3 cellular contexts compared by ENCODE assay signal in genomic region chr2:234640657-234641056, GRCh38.
TF ChIP-seq lines count a peak whose summit lies in the region.

No MANE protein-coding gene starts in this region.

TF ChIP-seq in A549, 52 proteins besides CTCF, POLR2A, EP300 and RAD21:
- TF ChIP-seq EHMT2 (IDR thresholded peaks at IDR 0.05; ENCODE audit: low read depth), result no peak
- no peak for TF ChIP-seq HOXA7 (CRISPR knock-in tag; IDR thresholded peaks at IDR 0.05)
- no peak for TF ChIP-seq RNF2 (IDR thresholded peaks at IDR 0.05; ENCODE audit: borderline replicate concordance, low read depth)
- TF ChIP-seq PBX3 (IDR thresholded peaks at IDR 0.05), result no peak
- TF ChIP-seq MAZ (IDR thresholded peaks at IDR 0.05; ENCODE audit: borderline replicate concordance, low read depth, low read length), result no peak
- TF ChIP-seq MYC (IDR thresholded peaks at IDR 0.05; ENCODE audit: borderline replicate concordance, low read length), result no peak
- TF ChIP-seq BCL3 (IDR thresholded peaks at IDR 0.05), result no peak
- TF ChIP-seq MAX (IDR thresholded peaks at IDR 0.05), result no peak
- TF ChIP-seq JUNB (IDR thresholded peaks at IDR 0.05), result no peak
- TF ChIP-seq USF2 (IDR thresholded peaks at IDR 0.05), result no peak
- TF ChIP-seq PHF8 (IDR thresholded peaks at IDR 0.05; ENCODE audit: borderline replicate concordance, low read depth), result no peak
TF ChIP-seq in A549: peak in this region for 0.

TF ChIP-seq in IMR-90, 13 proteins besides CTCF, POLR2A, EP300 and RAD21:
- no peak for TF ChIP-seq MAFK (IDR thresholded peaks at IDR 0.05; ENCODE audit: low read depth, low read length)
- TF ChIP-seq BHLHE40 (IDR thresholded peaks at IDR 0.05; ENCODE audit: low read depth, low read length), result no peak
- TF ChIP-seq CEBPB (IDR thresholded peaks at IDR 0.05; ENCODE audit: low read depth, low read length), result no peak
- no peak for TF ChIP-seq CHD1 (IDR thresholded peaks at IDR 0.05; ENCODE audit: low read depth, low read length)
- no peak for TF ChIP-seq NFE2L2 (IDR thresholded peaks at IDR 0.05; ENCODE audit: low read depth, low read length)
- no peak for TF ChIP-seq FOS (IDR thresholded peaks at IDR 0.05; ENCODE audit: low read depth, low read length)
- TF ChIP-seq MXI1 (IDR thresholded peaks at IDR 0.05; ENCODE audit: borderline replicate concordance, low read depth, low read length), result no peak
- no peak for TF ChIP-seq ELK1 (IDR thresholded peaks at IDR 0.05; ENCODE audit: borderline replicate concordance, low read depth, low read length)
- no peak for TF ChIP-seq MAZ (IDR thresholded peaks at IDR 0.05; ENCODE audit: borderline replicate concordance, low read depth, low read length)
- TF ChIP-seq USF2 (IDR thresholded peaks at IDR 0.05; ENCODE audit: low read depth, low read length), result no peak
- no peak for TF ChIP-seq RCOR1 (IDR thresholded peaks at IDR 0.05; ENCODE audit: insufficient replicate concordance, low read length)
- TF ChIP-seq RFX5 (IDR thresholded peaks at IDR 0.05; ENCODE audit: low read depth, low read length), result no peak
- TF ChIP-seq SMC3 (IDR thresholded peaks at IDR 0.05; ENCODE audit: low read depth, low read length), result no peak

TF ChIP-seq in H1, 55 proteins besides CTCF, POLR2A, EP300 and RAD21:
- TF ChIP-seq SIRT6 (IDR thresholded peaks at IDR 0.05; ENCODE audit: low read length) (no peak), TCF12 (IDR thresholded peaks at IDR 0.05; ENCODE audit: low read depth, low read length) (no peak), SP1 (IDR thresholded peaks at IDR 0.05; ENCODE audit: low read depth, low read length) (no peak), YY1 (IDR thresholded peaks at IDR 0.05; ENCODE audit: low read depth, low read length) (no peak), SP4 (IDR thresholded peaks at IDR 0.05; ENCODE audit: low read length) (no peak), SAP30 (IDR thresholded peaks at IDR 0.05; ENCODE audit: insufficient read depth, insufficient replicate concordance, low read length) (no peak), KDM4A (IDR thresholded peaks at IDR 0.05; ENCODE audit: low read depth, low read length, severe bottlenecking) (no peak), CBX8 (IDR thresholded peaks at IDR 0.05; ENCODE audit: borderline replicate concordance, low read depth, low read length) (no peak), ZNF274 (IDR thresholded peaks at IDR 0.05; ENCODE audit: borderline replicate concordance, extremely low read depth, low read length) (no peak), ATF2 (IDR thresholded peaks at IDR 0.05; ENCODE audit: low read length) (no peak), SP2 (IDR thresholded peaks at IDR 0.05; ENCODE audit: low read length) (no peak)
